Comparison of ENCODE assay signal across 8 cellular contexts in the genomic region with DNA sequence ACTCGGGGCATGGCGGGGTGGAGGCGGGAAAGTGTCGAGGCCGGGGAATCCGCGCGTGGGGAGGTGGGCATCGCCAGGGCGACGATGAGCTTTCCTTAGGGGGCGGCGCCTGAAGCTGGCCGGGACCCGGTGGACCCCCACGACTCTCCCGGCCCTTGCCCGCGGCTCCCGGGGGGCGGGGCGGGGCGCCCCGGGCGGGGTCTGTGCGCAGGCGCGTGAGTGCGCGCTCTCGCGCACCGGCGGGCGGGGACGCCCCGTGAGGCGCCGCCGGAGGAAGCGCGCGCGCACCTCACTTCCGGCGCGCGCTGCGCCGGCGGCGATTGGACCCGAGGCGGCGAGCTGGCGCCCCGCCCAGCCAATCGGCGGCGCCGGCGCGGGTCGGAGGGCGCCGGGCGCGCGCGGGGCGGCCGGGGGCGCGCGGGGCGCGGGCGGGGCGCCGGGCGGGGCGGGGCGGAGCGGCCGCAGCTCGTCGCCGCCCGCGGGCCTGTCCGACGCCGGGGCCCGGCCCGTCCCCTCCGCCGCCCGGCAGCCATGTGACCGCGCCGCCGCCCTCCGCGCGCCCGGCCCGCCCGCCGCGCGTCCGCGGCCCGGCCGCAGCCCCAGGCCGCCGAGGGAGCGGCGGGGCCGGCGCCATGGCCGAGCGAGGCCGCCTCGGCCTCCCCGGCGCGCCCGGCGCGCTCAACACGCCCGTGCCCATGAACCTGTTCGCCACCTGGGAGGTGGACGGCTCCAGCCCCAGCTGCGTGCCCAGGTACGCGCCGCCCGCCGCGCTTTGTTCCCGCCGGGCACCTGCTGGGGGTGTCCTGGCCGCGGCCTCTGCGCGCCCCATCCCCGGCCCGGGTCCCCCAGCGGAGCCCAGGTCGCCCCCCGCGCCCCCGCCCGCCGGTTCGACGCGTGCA. TPM values are rescaled to one million over a fixed set of nuclear protein-coding genes. Genes with fewer than 3 reads are reported as not detected.
DNase-seq lines count a peak whose midpoint lies in the region; ATAC-seq and TF ChIP-seq lines count a peak whose summit lies in the region.

A gene (plus strand): TSS at position 462 of the 899 bp plus-strand sequence. CDS start 171 bp downstream, at position 633.

- DNase-seq in NK-92 treated with Interleukin-12 subunit alpha and Interleukin-12 subunit beta, amount 100 ng/mL, for 24 hours (lab: John Stamatoyannopoulos, UW), result peak; percentile 58
- DNase-seq in NK-92 (lab: John Stamatoyannopoulos, UW; ENCODE audit: unreplicated experiment) (no peak), NCI-H2107 (lab: John Stamatoyannopoulos, UW) (peak; percentile 91), activated B cell treated with CpG ODN at 0.5 μM for 24 hours (peak; percentile 86), iris pigment epithelial cell (ENCODE audit: low read depth) (peak; percentile 81)
- peak; percentile 82 for DNase-seq in central memory CD4-positive, alpha-beta T cell
- DNase-seq in stimulated activated CD4-positive, alpha-beta T cell treated with anti-CD3 and anti-CD28 coated beads, Interleukin-12 subunit alpha, Interleukin-12 subunit beta, amount 100 ng/mL, for 24 hours (ENCODE audit: low read depth in 2 of 2), result peak; percentile 48 to 58

- H3K9me3 Mint-ChIP-seq in activated B cell treated with CpG ODN at 0.5 μM for 24 hours, result no peaks in the 10 kb centered on the region

- CTCF ChIA-PET in activated B cell treated with CpG ODN at 0.5 μM for 24 hours (lab: Charles Lee), result interaction anchor here (1.0 to 1.5 kb wide), 2 partner anchors 13 to 66 kb away, joined by 3 to 5 read pairs; a partner anchor contains a TSS

- H3K4me1 Mint-ChIP-seq in activated B cell treated with CpG ODN at 0.5 μM for 24 hours, result peaks cover 10% of the 10 kb centered on the region

- no peaks in the 10 kb centered on the region for H3K36me3 Mint-ChIP-seq in activated B cell treated with CpG ODN at 0.5 μM for 24 hours (ENCODE audit: low read depth)

- H3K4me3 Mint-ChIP-seq in activated B cell treated with CpG ODN at 0.5 μM for 24 hours, result peak within 1 kb of the TSS; percentile 86

- no peaks in the 10 kb centered on the region for H3K27me3 Mint-ChIP-seq in activated B cell treated with CpG ODN at 0.5 μM for 24 hours

- intact Hi-C loops in activated B cell treated with CpG ODN at 0.5 μM for 24 hours (cut with micrococcal nuclease), result loop anchor here (1.0 kb wide), 3 partner anchors 13 to 176 kb away; a partner anchor contains a TSS

- POLR2A ChIA-PET in activated B cell treated with CpG ODN at 0.5 μM for 24 hours (lab: Charles Lee), result interaction anchor here (0.7 to 3.6 kb wide), 6 partner anchors 9 to 617 kb away, joined by 3 to 57 read pairs (median 4); a partner anchor contains a TSS

- H3K27ac Mint-ChIP-seq in activated B cell treated with CpG ODN at 0.5 μM for 24 hours, result peak within 1 kb of the TSS; percentile 46

- ATAC-seq in HG02943 (IDR thresholded peaks at IDR 0.05; ENCODE audit: low read depth, unreplicated experiment) (peak; percentile 46), activated B cell treated with CpG ODN at 0.5 μM for 24 hours (ENCODE audit: low read depth) (peak; percentile 86)

- TF ChIP-seq CTCF in activated B cell treated with CpG ODN at 0.5 μM for 24 hours (IDR thresholded peaks at IDR 0.05), result no peak

RNA-seq across cellular contexts. Expression of the gene that starts here (rescaled TPM):
- total RNA-seq in activated B cell treated with CpG ODN at 0.5 μM for 24 hours, result 37.4 and 48.0 TPM in 2 replicates
